Comparison of ENCODE assay signal across 8 cellular contexts in genomic region chr15:92831459-92832229, GRCh38.
A peak's percentile ranks its signal among the peaks of the same experiment; 100 is the strongest.
DNase-seq lines count a peak whose midpoint lies in the region; ATAC-seq, FAIRE-seq and TF ChIP-seq lines count a peak whose summit lies in the region.

No MANE protein-coding gene starts in this region.

- H3K9ac ChIP-seq in skeletal muscle satellite cell (ENCODE audit: low read depth, low read length), result peak overlapping the region; percentile 74

- peak overlapping the region; percentile 76 for H3K4me2 ChIP-seq in skeletal muscle satellite cell (ENCODE audit: low read length)

- H3K27ac ChIP-seq in 22Rv1 (peak overlapping the region; percentile 93), body of pancreas (peak overlapping the region; percentile 87 to 98 (median 92)), iPS DF 6.9 (ENCODE audit: low read length) (no peak overlapping the region)

- H3K4me1 ChIP-seq in body of pancreas (peaks cover 41% of the 10 kb centered on the region), iPS DF 6.9 (ENCODE audit: control insufficient read depth, insufficient read depth, low read length) (no peaks in the 10 kb centered on the region; the same call in 1 of the 2 replicates), skeletal muscle satellite cell (ENCODE audit: control insufficient read depth, insufficient read depth, low read length) (peaks cover 27% of the 10 kb centered on the region)

- WGBS in body of pancreas, 2 donors, result 0 to 3% methylated on average over 11 to 12 of the region's 12 CpGs
- WGBS in iPS DF 6.9 (ENCODE audit: insufficient coverage, insufficient read length), result no CpG with 5 or more reads among the region's 12 CpGs

- peak; percentile 97 for ATAC-seq in HG03064 (IDR thresholded peaks at IDR 0.05; ENCODE audit: low read depth, unreplicated experiment)
- ATAC-seq in body of pancreas, result peak; percentile 97

- H3K27me3 ChIP-seq in body of pancreas, result no peaks in the 10 kb centered on the region
- no peaks in the 10 kb centered on the region for H3K27me3 ChIP-seq in iPS DF 6.9 (ENCODE audit: control insufficient read depth, insufficient read depth, low read length)
- no peaks in the 10 kb centered on the region for H3K27me3 ChIP-seq in skeletal muscle satellite cell (ENCODE audit: control insufficient read depth, insufficient read depth, low read length)

- TF ChIP-seq CTCF in 22Rv1 (IDR thresholded peaks at IDR 0.05) (no peak), body of pancreas (IDR thresholded peaks at IDR 0.05) (peak in 2 of 7 experiments; percentile 0 to 16)

- DNase-seq in NCI-H2107 (lab: John Stamatoyannopoulos, UW) (peak; percentile 88), body of pancreas (peak; percentile 91 to 97 (median 94)), iPS DF 6.9 (ENCODE audit: low read depth, low spot score) (peak; percentile 92)

- H3K4me3 ChIP-seq in body of pancreas, result no peak overlapping the region
- no peak overlapping the region for H3K4me3 ChIP-seq in iPS DF 6.9 (ENCODE audit: low read length)
- H3K4me3 ChIP-seq in skeletal muscle satellite cell (ENCODE audit: low read length), result peak overlapping the region; percentile 53

- H3K9me3 ChIP-seq in body of pancreas, result no peaks in the 10 kb centered on the region
- H3K9me3 ChIP-seq in iPS DF 6.9 (ENCODE audit: control insufficient read depth, insufficient read depth, low read length), result no peaks in the 10 kb centered on the region
- H3K9me3 ChIP-seq in skeletal muscle satellite cell (replicated peaks; ENCODE audit: low read length), result no peaks in the 10 kb centered on the region

- H3K36me3 ChIP-seq in body of pancreas (replicated peaks in 1 of 2; ENCODE audit: insufficient read depth in 1 of 2, low read depth in 2 of 2) (no peaks in the 10 kb centered on the region), iPS DF 6.9 (ENCODE audit: control insufficient read depth, insufficient read depth, low read length) (no peaks in the 10 kb centered on the region), skeletal muscle satellite cell (ENCODE audit: insufficient read depth, low read length) (no peaks in the 10 kb centered on the region)

- peak; percentile 71 for FAIRE-seq in TTC549 (lab: Jason Lieb, UNC)

- TF ChIP-seq POLR2A in GM18526 (IDR thresholded peaks at IDR 0.05; ENCODE audit: extremely low read depth, insufficient read length) (peak; percentile 94), body of pancreas (IDR thresholded peaks at IDR 0.05) (peak; percentile 88 to 97 (median 96))

- intact Hi-C loops in body of pancreas (cut with DNase I), result no loop called here
